Comparison of ENCODE assay signal across 8 cellular contexts in the genomic region with DNA sequence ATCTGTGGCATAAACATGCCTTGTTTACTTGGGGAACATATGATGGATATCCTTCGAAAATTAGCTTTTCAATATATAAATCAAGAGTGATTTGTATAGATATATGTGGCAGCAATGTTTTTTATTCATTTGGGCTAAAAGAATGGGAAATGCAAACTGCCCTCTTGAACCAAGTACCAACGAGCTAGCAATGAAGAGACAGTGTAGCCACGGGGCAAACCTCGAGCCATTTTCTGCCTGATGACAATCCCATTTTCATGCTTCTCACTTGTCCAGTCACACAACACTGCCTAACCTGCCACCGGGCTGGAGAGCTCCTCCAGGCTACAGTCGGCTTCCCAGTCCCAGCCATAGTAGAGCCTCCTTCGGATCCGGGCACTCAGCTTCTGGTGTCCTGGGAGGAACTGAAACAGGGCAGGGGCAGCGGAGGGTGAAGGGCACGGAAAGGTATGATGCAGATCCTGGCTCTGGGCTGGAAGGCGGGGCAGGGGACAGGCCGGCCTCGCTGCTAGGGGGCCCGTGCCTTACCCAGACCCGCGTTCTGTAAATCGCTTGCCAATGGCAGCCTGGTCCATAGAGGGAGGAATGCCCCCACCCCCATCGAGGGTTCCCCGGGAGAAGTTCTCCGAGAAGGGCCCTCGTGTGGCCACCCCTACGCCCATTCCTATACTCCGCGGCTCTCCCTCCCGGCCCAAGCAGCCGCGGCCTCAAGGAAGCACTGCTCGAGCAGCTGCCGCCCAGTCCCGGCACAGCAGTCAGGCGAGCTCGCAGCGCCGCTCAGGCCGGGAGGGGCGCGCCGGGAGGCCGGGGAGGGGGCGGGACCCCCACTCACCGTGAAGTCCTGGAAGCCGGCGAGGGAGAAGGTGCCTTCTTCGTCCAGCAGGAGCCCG. TPM values are rescaled to one million over a fixed set of nuclear protein-coding genes. Genes with fewer than 3 reads are reported as not detected.
DNase-seq lines count a peak whose midpoint lies in the region; ATAC-seq, FAIRE-seq and TF ChIP-seq lines count a peak whose summit lies in the region.

No MANE protein-coding gene starts in this region.

- H3K4me3 ChIP-seq in BE2C (ENCODE audit: low read depth, low read length) (peak overlapping the region; percentile 61), small intestine (ENCODE audit: low read depth in 1 of 2, low read length in 2 of 2) (peak overlapping the region; percentile 78 to 95)

- H3K4me1 Mint-ChIP-seq in MCF 10A (ENCODE audit: insufficient read depth, unreplicated experiment) = peaks cover 7% of the 10 kb centered on the region

- H3K36me3 ChIP-seq in BE2C = peaks cover 12% of the 10 kb centered on the region
- peaks cover 8 to 23% of the 10 kb centered on the region in 2 donors for H3K36me3 ChIP-seq in small intestine (ENCODE audit: control insufficient read depth in 2 of 2, insufficient read depth in 2 of 2, low read length in 2 of 2)

- H3K9me3 ChIP-seq in BE2C (no peaks in the 10 kb centered on the region), small intestine (ENCODE audit: control insufficient read depth, low read depth) (no peaks in the 10 kb centered on the region)

- FAIRE-seq in small intestine (lab: Jason Lieb, UNC) = no peak

- H3K9me3 Mint-ChIP-seq in MCF 10A (ENCODE audit: unreplicated experiment) = no peaks in the 10 kb centered on the region

- TSS peak; percentile 7 for BruUV-seq in MCF 10A (replicated peaks; lab: Mats Ljungman, UMichigan)

- TF ChIP-seq CTCF in BE2C (IDR thresholded peaks at IDR 0.05; ENCODE audit: low read depth, low read length) = no peak
- TF ChIP-seq CTCF in MCF 10A (IDR thresholded peaks at IDR 0.05; ENCODE audit: unreplicated experiment) = no peak

- H3K4me3 Mint-ChIP-seq in MCF 10A (ENCODE audit: unreplicated experiment) = peak overlapping the region; percentile 82

- POLR2A ChIA-PET in MCF 10A (lab: Yijun Ruan, JAX) = interaction anchor here (0.5 to 3.4 kb wide), 41 partner anchors 9 to 430 kb away, joined by 3 to 93 read pairs (median 5); partner anchors contain the start of genes ABCB6, ANKZF1, ATG9A and CHPF

- H3K27ac Mint-ChIP-seq in MCF 10A (ENCODE audit: low read depth, unreplicated experiment) = peak overlapping the region; percentile 35

- H3K4me1 ChIP-seq in BE2C = no peaks in the 10 kb centered on the region
- peaks cover 7% of the 10 kb centered on the region in 2 donors for H3K4me1 ChIP-seq in small intestine (ENCODE audit: control insufficient read depth in 2 of 2, insufficient read depth in 1 of 2, low read depth in 1 of 2, low read length in 1 of 2)

- WGBS in small intestine, 3 donors = 1 to 3% (median 2%) methylated on average over 29 to 45 of the region's 45 CpGs

- ATAC-seq in GM18909 (IDR thresholded peaks at IDR 0.05; ENCODE audit: poor library complexity, unreplicated experiment) (peak; percentile 32), HG03139 (IDR thresholded peaks at IDR 0.05; ENCODE audit: unreplicated experiment) (peak; percentile 27)

- no peaks in the 10 kb centered on the region for H3K27me3 Mint-ChIP-seq in MCF 10A (ENCODE audit: insufficient read depth, unreplicated experiment)

- H3K27me3 ChIP-seq in BE2C (no peaks in the 10 kb centered on the region), small intestine (ENCODE audit: control insufficient read depth in 2 of 2, insufficient read depth in 2 of 2, low read length in 2 of 2) (no peaks in the 10 kb centered on the region)

- intact Hi-C loops in MCF 10A (cut with micrococcal nuclease) = loop anchor here (1.0 to 5.0 kb wide), 3 partner anchors 16 to 101 kb away; partner anchors contain the start of genes DNAJB2, NHEJ1, TUBA4A and TUBA4B

- H3K27ac ChIP-seq in small intestine (ENCODE audit: low read depth in 1 of 2, low read length in 1 of 2) = peak overlapping the region; percentile 98 to 100

- H3K36me3 Mint-ChIP-seq in MCF 10A (ENCODE audit: insufficient read depth, unreplicated experiment) = peaks cover 45% of the 10 kb centered on the region

- peak; percentile 58 for DNase-seq in BE2C
- DNase-seq in RPMI8226 = peak; percentile 60
- DNase-seq in MCF 10A (ENCODE audit: unreplicated experiment) = peak; percentile 39
- peak; percentile 44 for DNase-seq in iPS-NIHi7 (ENCODE audit: extremely low spot score)
- peak; percentile 71 for DNase-seq in small intestine
- no peak for DNase-seq in SKM-1 (lab: John Stamatoyannopoulos, UW; ENCODE audit: unreplicated experiment)

- CTCF ChIA-PET in MCF 10A (lab: Yijun Ruan, JAX) = interaction anchor here (0.7 to 9.3 kb wide), 17 partner anchors 13 to 202 kb away, joined by 3 to 82 read pairs (median 4); partner anchors contain the start of genes ANKZF1, ATG9A, DNAJB2 and NHEJ1

RNA-seq across cellular contexts. Expression of gene CNPPD1, which starts 0.6 kb away (rescaled TPM):
- polyA plus RNA-seq in BE2C (2012; ENCODE audit: insufficient read depth, insufficient read length, low read depth) = 80.0 TPM
- 33.9 and 39.1 TPM in 2 replicates for total RNA-seq in MCF 10A (2022)
- 10 to 100 TPM; 54.6 to 86.7 (median 81.2) TPM for polyA plus RNA-seq in small intestine

RNA-seq across cellular contexts. Expression of gene RETREG2, which starts 1.9 kb away (rescaled TPM):
- 110 TPM for polyA plus RNA-seq in BE2C (2012; ENCODE audit: insufficient read depth, insufficient read length, low read depth)
- total RNA-seq in MCF 10A (2022) = 49.3 and 64.5 TPM in 2 replicates
- 10 to 100 TPM; 36.2 to 66.0 (median 43.0) TPM for polyA plus RNA-seq in small intestine

RNA-seq across cellular contexts. Expression of gene SLC23A3, which starts 6.3 kb away (rescaled TPM):
- 4.2 TPM for polyA plus RNA-seq in BE2C (2012; ENCODE audit: insufficient read depth, insufficient read length, low read depth)
- 1.7 and 2.6 TPM in 2 replicates for total RNA-seq in MCF 10A (2022)
- 10 to 100 TPM in 2 of 3 donors, 1 to 10 TPM in 1; 4.3 to 26.6 (median 11.1) TPM for polyA plus RNA-seq in small intestine

RNA-seq across cellular contexts. Expression of gene NHEJ1, which starts 15.6 kb away (rescaled TPM):
- polyA plus RNA-seq in BE2C (2012; ENCODE audit: insufficient read depth, insufficient read length, low read depth) = 30.8 TPM
- 7.5 and 11.5 TPM in 2 replicates for total RNA-seq in MCF 10A (2022)
- polyA plus RNA-seq in small intestine = 10 to 100 TPM; 19.3 to 40.0 (median 33.2) TPM

RNA-seq across cellular contexts. Expression of gene ZFAND2B, which starts 30.4 kb away (rescaled TPM):
- polyA plus RNA-seq in BE2C (2012; ENCODE audit: insufficient read depth, insufficient read length, low read depth) = 121 TPM
- total RNA-seq in MCF 10A (2022) = 61.0 and 73.1 TPM in 2 replicates
- 100 to 1,000 TPM in 2 of 3 donors, 10 to 100 TPM in 1; 46.9 to 182 (median 147) TPM for polyA plus RNA-seq in small intestine
